In the genomic region with DNA sequence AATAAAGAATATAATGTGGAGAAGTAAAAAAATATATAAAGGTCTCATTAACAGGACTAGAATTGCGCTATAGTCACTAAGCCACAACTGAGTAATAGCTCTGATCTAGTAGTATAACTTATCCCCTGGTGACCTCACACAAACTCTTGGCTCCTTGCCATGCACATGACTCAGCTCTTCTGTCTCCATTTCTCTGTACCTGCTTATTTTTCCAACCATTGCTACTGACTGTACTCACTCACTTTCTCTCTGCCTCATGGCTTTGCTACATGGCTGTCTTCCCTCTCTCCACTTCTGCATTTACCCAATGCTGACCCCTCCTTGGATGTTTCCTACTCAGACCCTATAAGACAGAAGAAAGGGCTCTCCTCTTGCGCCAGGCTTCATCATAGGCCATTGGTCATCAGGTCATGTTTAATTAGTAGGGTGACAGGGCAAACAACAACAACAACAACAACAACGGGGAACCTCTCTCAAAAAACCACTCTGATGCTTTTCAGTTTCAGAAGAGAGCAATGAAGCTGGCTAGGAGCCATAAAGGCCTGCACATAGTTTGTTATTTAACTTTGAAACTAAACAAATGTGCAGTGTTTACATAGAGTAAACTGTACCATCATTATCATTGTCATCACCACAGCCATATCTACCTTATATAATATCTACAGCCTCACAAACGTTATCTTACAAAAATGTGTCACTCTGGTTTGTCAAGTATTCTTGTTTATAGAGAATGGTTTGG, we compare ENCODE assay signal across 8 cellular contexts. TPM values are rescaled to one million over a fixed set of nuclear protein-coding genes. Genes with fewer than 3 reads are reported as not detected.
A peak's percentile ranks its signal among the peaks of the same experiment; 100 is the strongest.
DNase-seq lines count a peak whose midpoint lies in the region; ATAC-seq and TF ChIP-seq lines count a peak whose summit lies in the region.

No MANE protein-coding gene starts in this region.

- no peak overlapping the region for H2AFZ ChIP-seq in OCI-LY7 (ENCODE audit: low read length)

- H3K4me1 Mint-ChIP-seq in activated naive CD4-positive, alpha-beta T cell treated with anti-CD3 and anti-CD28 coated beads, Interleukin-2, amount 10 ng/mL, durations not matched to agents 7 days and 5 days: peaks cover 23% of the 10 kb centered on the region
- H3K4me1 Mint-ChIP-seq in activated naive CD8-positive, alpha-beta T cell (ENCODE audit: low read depth): peaks cover 33% of the 10 kb centered on the region

- no peaks in the 10 kb centered on the region for H3K9me3 ChIP-seq in mucosa of descending colon
- no peaks in the 10 kb centered on the region for H3K9me3 ChIP-seq in tibial nerve
- H3K9me3 ChIP-seq in OCI-LY7 (ENCODE audit: low read length): no peaks in the 10 kb centered on the region

- H3K4me3 ChIP-seq in mucosa of descending colon (no peak overlapping the region), tibial nerve (no peak overlapping the region), OCI-LY7 (ENCODE audit: low read depth, low read length, poor library complexity, severe bottlenecking) (no peak overlapping the region)

- CTCF ChIA-PET in activated naive CD4-positive, alpha-beta T cell treated with anti-CD3 and anti-CD28 coated beads, Interleukin-2, amount 10 ng/mL, durations not matched to agents 7 days and 5 days (lab: Charles Lee): no interaction called here
- CTCF ChIA-PET in OCI-LY7 (lab: Charles Lee; ENCODE audit: unreplicated experiment): no interaction called here

- TF ChIP-seq POLR2A in tibial nerve (IDR thresholded peaks at IDR 0.05): no peak

- H3K27ac ChIP-seq in tibial nerve (no peak overlapping the region), OCI-LY7 (ENCODE audit: low read depth, low read length, poor library complexity, severe bottlenecking) (no peak overlapping the region)

- peak; percentile 72 for DNase-seq in activated naive CD4-positive, alpha-beta T cell treated with Interleukin-2 at 50 U/mL for 16 hours
- DNase-seq in activated naive CD4-positive, alpha-beta T cell treated with anti-CD3 and anti-CD28 coated beads, Interleukin-2, amount 10 ng/mL, durations not matched to agents 7 days and 5 days: no peak
- DNase-seq in NCI-H82 treated with DMSO at 0.1 percent for 48 hours (lab: John Stamatoyannopoulos, UW; ENCODE audit: unreplicated experiment) (peak; percentile 31), mucosa of descending colon (peak in 2 of 3 donors; percentile 35 to 72), tibial nerve (ENCODE audit: low spot score in 2 of 2) (peak; percentile 15 to 27), OCI-LY7 (ENCODE audit: low spot score) (no peak)

- no peak overlapping the region for H3K27ac Mint-ChIP-seq in activated naive CD4-positive, alpha-beta T cell treated with anti-CD3 and anti-CD28 coated beads, Interleukin-2, amount 10 ng/mL, durations not matched to agents 7 days and 5 days
- peak overlapping the region; percentile 35 for H3K27ac Mint-ChIP-seq in activated naive CD8-positive, alpha-beta T cell

- H3K4me1 ChIP-seq in mucosa of descending colon (ENCODE audit: low read depth) (peaks cover 3% of the 10 kb centered on the region), tibial nerve (peaks cover 0 to 10% (median 0%) of the 10 kb centered on the region in 4 donors), OCI-LY7 (ENCODE audit: insufficient read depth, low read length, poor library complexity, severe bottlenecking) (peaks cover 5% of the 10 kb centered on the region)

- WGBS in tibial nerve, 2 donors: 65 to 72% methylated on average over 4 of the region's 4 CpGs

- H3K36me3 Mint-ChIP-seq in activated naive CD4-positive, alpha-beta T cell treated with anti-CD3 and anti-CD28 coated beads, Interleukin-2, amount 10 ng/mL, durations not matched to agents 7 days and 5 days: no peaks in the 10 kb centered on the region
- peaks cover 2% of the 10 kb centered on the region for H3K36me3 Mint-ChIP-seq in activated naive CD8-positive, alpha-beta T cell

- intact Hi-C loops in mucosa of descending colon (cut with DNase I, micrococcal nuclease) (no loop called here), OCI-LY7 (cut with micrococcal nuclease; ENCODE audit: unreplicated experiment) (no loop called here)

- TF ChIP-seq EP300 in tibial nerve (IDR thresholded peaks at IDR 0.05): no peak

- no peaks in the 10 kb centered on the region for H3K79me2 ChIP-seq in OCI-LY7 (ENCODE audit: insufficient read depth, low read depth, low read length)

- H3K27me3 ChIP-seq in tibial nerve: no peaks in the 10 kb centered on the region

- H3K36me3 ChIP-seq in mucosa of descending colon (ENCODE audit: low read depth): no peaks in the 10 kb centered on the region
- no peaks in the 10 kb centered on the region for H3K36me3 ChIP-seq in tibial nerve
- H3K36me3 ChIP-seq in OCI-LY7 (ENCODE audit: insufficient read depth, low read length): no peaks in the 10 kb centered on the region

- H3K9me3 Mint-ChIP-seq in activated naive CD4-positive, alpha-beta T cell treated with anti-CD3 and anti-CD28 coated beads, Interleukin-2, amount 10 ng/mL, durations not matched to agents 7 days and 5 days: peaks cover 2% of the 10 kb centered on the region
- no peaks in the 10 kb centered on the region for H3K9me3 Mint-ChIP-seq in activated naive CD8-positive, alpha-beta T cell (ENCODE audit: low read depth)

- H3K4me2 ChIP-seq in OCI-LY7 (ENCODE audit: low read length): no peak overlapping the region

- no peaks in the 10 kb centered on the region for H3K27me3 Mint-ChIP-seq in activated naive CD4-positive, alpha-beta T cell treated with anti-CD3 and anti-CD28 coated beads, Interleukin-2, amount 10 ng/mL, durations not matched to agents 7 days and 5 days
- no peaks in the 10 kb centered on the region for H3K27me3 Mint-ChIP-seq in activated naive CD8-positive, alpha-beta T cell

- no TSS peak for BruUV-seq in OCI-LY7 (replicated peaks; lab: Mats Ljungman, UMichigan)

- no peak for TF ChIP-seq CTCF in mucosa of descending colon (IDR thresholded peaks at IDR 0.05)
- TF ChIP-seq CTCF in tibial nerve (IDR thresholded peaks at IDR 0.05): no peak
- no peak for TF ChIP-seq CTCF in OCI-LY7 (conservative IDR thresholded peaks at IDR 0.05; ENCODE audit: low read length)

- H4K20me1 ChIP-seq in OCI-LY7 (ENCODE audit: insufficient read depth, low read length): no peaks in the 10 kb centered on the region

- no peaks in the 10 kb centered on the region for H3K9me2 ChIP-seq in OCI-LY7 (ENCODE audit: insufficient read depth, low read length)

- ATAC-seq in mucosa of descending colon: peak; percentile 89
- ATAC-seq in GM21528 (IDR thresholded peaks at IDR 0.05; ENCODE audit: low FRiP score, unreplicated experiment): no peak

- POLR2A ChIA-PET in OCI-LY7 (lab: Charles Lee): interaction anchor here (1.3 kb wide), 1 partner anchor 13 kb away, joined by 4 read pairs; no protein-coding TSS in a partner anchor

- H3K4me3 Mint-ChIP-seq in activated naive CD4-positive, alpha-beta T cell treated with anti-CD3 and anti-CD28 coated beads, Interleukin-2, amount 10 ng/mL, durations not matched to agents 7 days and 5 days: no peak overlapping the region
- no peak overlapping the region for H3K4me3 Mint-ChIP-seq in activated naive CD8-positive, alpha-beta T cell

RNA-seq across cellular contexts. Expression of a gene that starts 25.6 kb away (rescaled TPM):
- total RNA-seq in mucosa of descending colon (10 to 100 TPM; 43.5 to 64.3 (median 62.7) TPM), tibial nerve (10 to 100 TPM; 19.2 to 36.3 (median 28.0) TPM), OCI-LY7 (2022) (33.2 and 39.1 TPM in 2 replicates)
- 8.6 and 14.7 TPM in 2 replicates for total RNA-seq in OCI-LY7 (2014; rRNA removed; shearing (Covaris generic))

Comparison
In these comparisons a context has a peak if more than half of its experiments do, and no peak if none do; other contexts are left out.
1. DNase-seq: peak in activated naive CD4-positive, alpha-beta T cell treated with Interleukin-2 at 50 U/mL for 16 hours (single experiment), NCI-H82 treated with DMSO at 0.1 percent for 48 hours (single experiment), mucosa of descending colon (2 of 3) and tibial nerve (2 of 2); none in activated naive CD4-positive, alpha-beta T cell treated with anti-CD3 and anti-CD28 coated beads, Interleukin-2, amount 10 ng/mL, durations not matched to agents 7 days and 5 days (single experiment) and OCI-LY7 (single experiment).